17 cellular contexts compared by ENCODE assay signal in genomic region chr6:75012018-75012417, GRCh38.
DNase-seq lines count a peak whose midpoint lies in the region; ATAC-seq lines count a peak whose summit lies in the region.
"Had no signal": no experiment of that assay in that cellular context is flagged by ENCODE, and none has a peak within 500 bp of the region (broad histone marks: within the 10 kb centered on the region; RNA-seq: fewer than 3 reads in every experiment).

No MANE protein-coding gene starts in this region.

- no peak overlapping the region for H3K4me3 ChIP-seq in adipocyte (ENCODE audit: low read length)
- H3K4me3 ChIP-seq: A549, GM23248 had no signal

- H3K4me1 ChIP-seq in adipocyte (ENCODE audit: control insufficient read depth, insufficient read depth, low read length) = no peaks in the 10 kb centered on the region
- H3K4me1 ChIP-seq: A549 had no signal

- no peaks in the 10 kb centered on the region for H3K36me3 ChIP-seq in adipocyte (ENCODE audit: control insufficient read depth, insufficient read depth, low read length, severe bottlenecking)

- H3K9me3 ChIP-seq in adipocyte (ENCODE audit: control insufficient read depth, low read length) = no peaks in the 10 kb centered on the region
- H3K9me3 ChIP-seq: A549 had no signal

- H3K9ac ChIP-seq in adipocyte (ENCODE audit: low read length) = no peak overlapping the region
- H3K9ac ChIP-seq: GM23248 had no signal

- no peaks in the 10 kb centered on the region for H3K27me3 ChIP-seq in adipocyte (replicated peaks; ENCODE audit: control insufficient read depth, insufficient read depth, low read length)

- ATAC-seq in GM18498 (IDR thresholded peaks at IDR 0.05; ENCODE audit: unreplicated experiment) (no peak), HG03159 (IDR thresholded peaks at IDR 0.05; ENCODE audit: unreplicated experiment) (no peak)
- ATAC-seq: A549, HCT116 had no signal

- DNase-seq in AG20443 (ENCODE audit: low spot score) (peak; percentile 24), adipocyte (ENCODE audit: low read depth) (peak; percentile 56), fibroblast of gingiva (ENCODE audit: low read depth) (peak; percentile 34), iris pigment epithelial cell (ENCODE audit: low read depth) (peak; percentile 22), NCI-H2081 treated with DMSO at 0.1 percent for 48 hours (lab: John Stamatoyannopoulos, UW) (no peak), SW480 (ENCODE audit: low spot score) (no peak)
- DNase-seq: C1 segment of cervical spinal cord; Calu3; CD4-positive, alpha-beta T cell; DMS 273 treated with DMSO at 0.1 percent for 48 hours; EL; GM23248; KG1 had no signal

Comparison
In these comparisons a context has a peak if more than half of its experiments do, and no peak if none do; other contexts are left out.
1. DNase-seq: peak in AG20443 (single experiment), adipocyte (single experiment), fibroblast of gingiva (single experiment) and iris pigment epithelial cell (single experiment); none in NCI-H2081 treated with DMSO at 0.1 percent for 48 hours (single experiment) and SW480 (single experiment).